In the genomic region with DNA sequence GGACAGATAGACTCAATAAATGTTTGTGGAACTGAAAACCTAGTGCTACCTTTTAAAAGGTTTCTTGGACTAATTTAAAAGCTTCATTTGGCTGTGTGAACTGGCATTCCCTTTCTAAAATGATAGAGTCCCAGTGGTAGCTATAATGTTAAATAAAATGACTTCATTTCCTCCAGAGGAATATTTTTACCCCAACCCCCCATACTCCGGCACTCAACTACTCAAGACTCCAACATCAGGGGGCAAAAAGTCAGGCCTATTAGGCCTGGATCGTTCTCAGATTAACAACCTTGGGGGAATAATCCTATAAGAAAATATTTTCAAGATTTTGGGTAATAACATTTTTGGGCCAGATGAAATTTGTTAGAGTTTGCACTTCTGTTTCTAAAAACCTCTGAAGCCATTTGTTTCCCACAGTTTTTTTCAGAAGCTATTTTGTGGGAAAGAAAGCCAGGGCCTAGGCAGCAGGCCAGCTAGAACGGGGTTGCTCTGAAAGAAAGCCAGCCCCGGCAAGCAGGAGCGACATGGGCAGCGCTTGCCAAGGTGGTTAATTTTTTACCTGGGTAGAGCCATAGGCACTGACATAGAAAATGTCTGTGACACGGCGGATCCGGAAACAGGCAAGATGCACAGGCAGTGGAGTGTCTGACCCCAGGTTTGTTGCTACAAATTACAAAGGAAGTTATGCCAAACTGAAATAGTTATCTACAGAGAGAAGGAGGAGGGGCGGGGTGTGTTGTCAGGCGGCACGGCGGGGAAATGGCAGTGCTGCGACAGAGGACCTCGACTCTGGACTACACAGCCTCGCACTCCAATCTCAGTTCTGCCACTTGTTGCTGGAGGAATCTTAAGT, we compare ENCODE assay signal across 10 cellular contexts.
DNase-seq lines count a peak whose midpoint lies in the region; ATAC-seq, FAIRE-seq and TF ChIP-seq lines count a peak whose summit lies in the region.
"Had no signal": no experiment of that assay in that cellular context is flagged by ENCODE, and none has a peak within 500 bp of the region (broad histone marks: within the 10 kb centered on the region; RNA-seq: fewer than 3 reads in every experiment).

No MANE protein-coding gene starts in this region.

- ATAC-seq in HG03442 (IDR thresholded peaks at IDR 0.05; ENCODE audit: unreplicated experiment) (no peak), GM18505 (IDR thresholded peaks at IDR 0.05; ENCODE audit: unreplicated experiment) (no peak)
- ATAC-seq: stimulated activated memory B cell treated with anti-CD40 and anti-IgM and Interleukin-4, amounts not matched to agents 10 μg/mL and 1 μg/mL and 100 μg/mL, for 72 hours had no signal

- no peak for TF ChIP-seq POLR2A in sigmoid colon (IDR thresholded peaks at IDR 0.05)
- TF ChIP-seq POLR2A in GM18505 (IDR thresholded peaks at IDR 0.05; ENCODE audit: borderline replicate concordance, extremely low read depth, insufficient read depth, insufficient read length), result no peak
- no peak for TF ChIP-seq POLR2A in GM12892 (IDR thresholded peaks at IDR 0.05; ENCODE audit: low read depth, low read length)

- H3K4me1 ChIP-seq in GM23248 (ENCODE audit: insufficient read depth) (peaks cover 47% of the 10 kb centered on the region), iPS-20b (ENCODE audit: insufficient read depth, low read length) (peaks cover 46% of the 10 kb centered on the region), sigmoid colon (peaks cover 0 to 25% (median 20%) of the 10 kb centered on the region in 4 donors)

- TF ChIP-seq CTCF in astrocyte of the cerebellum (IDR thresholded peaks at IDR 0.05; ENCODE audit: low read depth, low read length, missing control alignments) (no peak), sigmoid colon (IDR thresholded peaks at IDR 0.05) (no peak)

- TF ChIP-seq EP300 in sigmoid colon (IDR thresholded peaks at IDR 0.05), result no peak

- no peaks in the 10 kb centered on the region for H3K36me3 ChIP-seq in GM23248 (ENCODE audit: low read depth)
- no peaks in the 10 kb centered on the region for H3K36me3 ChIP-seq in iPS-20b (ENCODE audit: insufficient read depth, low read depth, low read length)
- no peaks in the 10 kb centered on the region for H3K36me3 ChIP-seq in sigmoid colon

- no peak overlapping the region for H2AFZ ChIP-seq in GM23248

- peaks cover 29% of the 10 kb centered on the region for H3F3A ChIP-seq in GM23248 (ENCODE audit: insufficient read depth)

- in situ Hi-C loops in GM23248 (cut with MboI), result no loop called here
- in situ Hi-C loops in astrocyte of the cerebellum (cut with HindIII; ENCODE audit: low sequenced_read_pairs), result no loop called here

- H3K27me3 ChIP-seq in GM23248 (replicated peaks; ENCODE audit: insufficient read depth), result no peaks in the 10 kb centered on the region
- no peaks in the 10 kb centered on the region for H3K27me3 ChIP-seq in iPS-20b (ENCODE audit: insufficient read depth, low read length)
- no peaks in the 10 kb centered on the region for H3K27me3 ChIP-seq in sigmoid colon

- peaks cover 93% of the 10 kb centered on the region for H3K79me2 ChIP-seq in GM23248 (ENCODE audit: insufficient read depth)

- H3K9ac ChIP-seq in GM23248 (no peak overlapping the region), iPS-20b (ENCODE audit: low read depth, low read length) (peak overlapping the region; percentile 50; the same call in 1 of the 2 replicates)

- no peaks in the 10 kb centered on the region for H4K20me1 ChIP-seq in GM23248 (ENCODE audit: insufficient read depth)

- H3K9me3 ChIP-seq in GM23248 (ENCODE audit: low read depth), result no peaks in the 10 kb centered on the region
- H3K9me3 ChIP-seq in iPS-20b (ENCODE audit: insufficient read depth, low read depth, low read length), result no peaks in the 10 kb centered on the region
- no peaks in the 10 kb centered on the region for H3K9me3 ChIP-seq in sigmoid colon

- H3K27ac ChIP-seq in GM23248 (no peak overlapping the region), iPS-20b (ENCODE audit: low read length) (peak overlapping the region; percentile 6), sigmoid colon (peak overlapping the region; percentile 2 to 60 (median 17))

- FAIRE-seq in GM12892 (lab: Jason Lieb, UNC), result no peak

- H3K4me2 ChIP-seq in GM23248 (ENCODE audit: unreplicated experiment), result peak overlapping the region; percentile 16

- 62 to 64% methylated on average over 16 of the region's 16 CpGs for WGBS in GM23248 (ENCODE audit: low coverage in 1 of 2, low lambda C conversion rate in 2 of 2, missing lambda C conversion rate in 2 of 2), 2 experiments
- WGBS in sigmoid colon, 2 donors, result 12 to 55% methylated on average over 16 of the region's 16 CpGs

- no peak for DNase-seq in GM23248
- DNase-seq in astrocyte of the cerebellum (ENCODE audit: low read depth), result peak; percentile 31
- DNase-seq in sigmoid colon, result no peak
- no peak for DNase-seq in NCI-H748 (lab: John Stamatoyannopoulos, UW; ENCODE audit: unreplicated experiment)
- no peak for DNase-seq in GM12892 (ENCODE audit: insufficient read length)
- DNase-seq: NCI-H446 treated with DMSO at 0.1 percent for 48 hours had no signal

- H3K9me2 ChIP-seq in GM23248 (ENCODE audit: insufficient read depth), result no peaks in the 10 kb centered on the region

- intact Hi-C loops in sigmoid colon (cut with DNase I), result loop anchor here (5.0 kb wide), 1 partner anchor 83 kb away; a partner anchor contains a TSS

- H3K4me3 ChIP-seq in GM23248 (no peak overlapping the region), astrocyte of the cerebellum (ENCODE audit: low read depth, low read length) (no peak overlapping the region), iPS-20b (ENCODE audit: low read length) (peak overlapping the region; percentile 36; the same call in 1 of the 2 replicates), sigmoid colon (peak overlapping the region in 3 of 4 donors; percentile 23 to 30 (median 29))

Comparison
In these comparisons a context has a peak if more than half of its experiments do, and no peak if none do; other contexts are left out.
1. H3K4me3 ChIP-seq: peak in iPS-20b (single experiment) and sigmoid colon (3 of 4); none in GM23248 (single experiment) and astrocyte of the cerebellum (single experiment).